Comparison of ENCODE assay signal across 10 cellular contexts in the genomic region with DNA sequence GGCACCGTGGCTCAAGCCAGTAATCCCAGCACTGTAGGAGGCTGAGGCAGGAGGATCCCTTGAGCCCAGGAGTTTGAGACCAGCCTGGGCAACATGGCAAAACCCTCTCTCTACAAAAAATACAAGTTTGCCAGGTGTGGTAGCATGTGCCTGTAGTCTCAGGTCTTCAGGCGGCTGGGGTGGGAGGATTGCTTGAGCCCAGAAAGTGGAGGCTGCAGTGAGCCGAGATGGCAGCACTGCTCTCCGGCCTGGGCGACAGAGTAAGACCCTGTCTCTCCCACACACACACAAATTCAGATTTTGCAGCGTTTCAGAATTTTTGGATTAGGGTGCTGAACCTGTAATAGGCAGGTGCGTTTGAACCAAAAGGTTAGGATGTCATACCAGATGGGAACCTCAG. TPM values are rescaled to one million over a fixed set of nuclear protein-coding genes. Genes with fewer than 3 reads are reported as not detected.
DNase-seq lines count a peak whose midpoint lies in the region; ATAC-seq, FAIRE-seq and TF ChIP-seq lines count a peak whose summit lies in the region.
"Had no signal": no experiment of that assay in that cellular context is flagged by ENCODE, and none has a peak within 500 bp of the region (broad histone marks: within the 10 kb centered on the region; RNA-seq: fewer than 3 reads in every experiment).

No MANE protein-coding gene starts in this region.

- H3K36me3 Mint-ChIP-seq in T-cell (peaks cover 34% of the 10 kb centered on the region), type B pancreatic cell (peaks cover 14% of the 10 kb centered on the region)

- ATAC-seq in HepG2 (no peak), right lobe of liver (no peak), T-cell (replicated peaks in 1 of 4) (no peak)
- ATAC-seq: sciatic nerve had no signal

- intact Hi-C loops in HepG2 (cut with micrococcal nuclease; ENCODE audit: unreplicated experiment): no loop called here
- intact Hi-C loops in right lobe of liver (cut with DNase I): no loop called here
- intact Hi-C loops in sigmoid colon (cut with DNase I): loop anchor here (5.0 kb wide), 2 partner anchors 179 to 379 kb away; partner anchors contain the start of genes AKT1S1, PRMT1 and TBC1D17

- H3K27me3 ChIP-seq in HepG2 (ENCODE audit: control insufficient read depth in 1 of 2, insufficient read depth in 2 of 2, low read length in 2 of 2): peaks cover 0 to 4% of the 10 kb centered on the region in 2 experiments; a peak in 1 of 5 replicates
- H3K27me3 ChIP-seq in right lobe of liver: no peaks in the 10 kb centered on the region
- H3K27me3 ChIP-seq in iPS-15b (ENCODE audit: control insufficient read depth, insufficient read depth, low read length): no peaks in the 10 kb centered on the region
- H3K27me3 ChIP-seq in sigmoid colon: no peaks in the 10 kb centered on the region

- POLR2A ChIA-PET in HepG2 (lab: Yijun Ruan, JAX) (interaction anchor here (1.4 to 1.8 kb wide), 3 partner anchors 9 to 81 kb away, joined by 3 to 7 read pairs (median 4); partner anchors contain the start of genes FCGRT and NOSIP), T-cell (lab: Charles Lee) (interaction anchor here in 1 of 2 donors (0.6 kb wide), 1 partner anchor 70 kb away, joined by 3 read pairs; no protein-coding TSS in a partner anchor)

- DNase-seq in HepG2 (ENCODE audit: low spot score) (no peak), right lobe of liver (no peak), T-cell (no peak), type B pancreatic cell (ENCODE audit: extremely low spot score, unreplicated experiment) (no peak), A172 (ENCODE audit: low spot score) (no peak), sigmoid colon (no peak)
- DNase-seq in stimulated activated naive CD4-positive, alpha-beta T cell (lab: John Stamatoyannopoulos, UW): no peak
- DNase-seq: COR-L47 had no signal

- peaks cover 24% of the 10 kb centered on the region; the same call in 1 of the 2 replicates for H4K20me1 ChIP-seq in HepG2 (ENCODE audit: insufficient read depth, low read length)

- H3K27ac Mint-ChIP-seq in T-cell (peak overlapping the region; percentile 95 to 100), type B pancreatic cell (no peak overlapping the region)

- no peaks in the 10 kb centered on the region for H3K9me3 Mint-ChIP-seq in T-cell
- H3K9me3 Mint-ChIP-seq in type B pancreatic cell: no peaks in the 10 kb centered on the region

- in situ Hi-C loops in HepG2 (cut with HindIII; ENCODE audit: extremely low pct_ligation_motif_present, low pct_unique_long_range_greater_than_20kb): loop anchor here (5.0 kb wide), 2 partner anchors 74 to 174 kb away; no protein-coding TSS in a partner anchor

- WGBS in HepG2 (ENCODE audit: low lambda C conversion rate): 88% methylated on average over 6 of the region's 7 CpGs
- WGBS in right lobe of liver (ENCODE audit: insufficient coverage, low coverage, low lambda C conversion rate, missing lambda C conversion rate): 78% methylated on average over 7 of the region's 7 CpGs
- WGBS in sigmoid colon, 2 donors: 72 to 73% methylated on average over 7 of the region's 7 CpGs

- no peak overlapping the region for H2AFZ ChIP-seq in HepG2 (ENCODE audit: low read length)

- H3K9ac ChIP-seq in HepG2 (ENCODE audit: insufficient read depth, low read depth, low read length) (peak overlapping the region; percentile 37; the same call in 1 of the 2 replicates), iPS-15b (ENCODE audit: low read depth, low read length) (peak overlapping the region; percentile 24)

- peak overlapping the region; percentile 92 for H3K4me2 ChIP-seq in HepG2 (ENCODE audit: low read depth, low read length)

- TF ChIP-seq POLR2A in HepG2 (IDR thresholded peaks at IDR 0.05; ENCODE audit: insufficient read depth in 1 of 2, low read depth in 2 of 2, low read length in 2 of 2): no peak
- no peak for TF ChIP-seq POLR2A in right lobe of liver (IDR thresholded peaks at IDR 0.05)
- TF ChIP-seq POLR2A in sigmoid colon (IDR thresholded peaks at IDR 0.05): no peak

- peak overlapping the region; percentile 99 to 100 (median 100) for H3K4me3 Mint-ChIP-seq in T-cell
- H3K4me3 Mint-ChIP-seq in type B pancreatic cell: peak overlapping the region; percentile 97

- no peak overlapping the region for H3K27ac ChIP-seq in HepG2 (ENCODE audit: extremely low read length, insufficient read depth, low read length)
- no peak overlapping the region for H3K27ac ChIP-seq in right lobe of liver
- H3K27ac ChIP-seq in sigmoid colon: no peak overlapping the region

- H3K9me3 ChIP-seq in HepG2 (ENCODE audit: low read length) (no peaks in the 10 kb centered on the region), right lobe of liver (no peaks in the 10 kb centered on the region), iPS-15b (ENCODE audit: control insufficient read depth, insufficient read depth, low read length) (no peaks in the 10 kb centered on the region), sigmoid colon (no peaks in the 10 kb centered on the region)

- TF ChIP-seq CTCF in HepG2 (CRISPR knock-in tag; IDR thresholded peaks at IDR 0.05): no peak
- no peak for TF ChIP-seq CTCF in right lobe of liver (IDR thresholded peaks at IDR 0.05)
- no peak for TF ChIP-seq CTCF in type B pancreatic cell (conservative IDR thresholded peaks at IDR 0.05)
- no peak for TF ChIP-seq CTCF in sigmoid colon (IDR thresholded peaks at IDR 0.05)

- FAIRE-seq in HepG2 (lab: Jason Lieb, UNC): no peak

- TF ChIP-seq EP300 in HepG2 (IDR thresholded peaks at IDR 0.05; ENCODE audit: low read depth in 2 of 2, low read length in 2 of 2) (no peak), HepG2 (CRISPR knock-in tag; IDR thresholded peaks at IDR 0.05; ENCODE audit: borderline replicate concordance) (no peak), sigmoid colon (IDR thresholded peaks at IDR 0.05) (no peak)

- BruUV-seq in HepG2 (replicated peaks; lab: Mats Ljungman, UMichigan): no TSS peak

- H3K4me1 ChIP-seq in HepG2 (ENCODE audit: insufficient read depth, low read length): peaks cover 52% of the 10 kb centered on the region
- H3K4me1 ChIP-seq in right lobe of liver: peaks cover 0 to 15% (median 10%) of the 10 kb centered on the region in 4 donors
- H3K4me1 ChIP-seq in iPS-15b (ENCODE audit: control insufficient read depth, insufficient read depth, low read length): peaks cover 15% of the 10 kb centered on the region
- H3K4me1 ChIP-seq in sigmoid colon: peaks cover 0 to 46% (median 34%) of the 10 kb centered on the region in 4 donors

- H3K79me2 ChIP-seq in HepG2 (ENCODE audit: insufficient read depth, low read length): peaks cover 27% of the 10 kb centered on the region

- H3K27me3 Mint-ChIP-seq in T-cell (no peaks in the 10 kb centered on the region), type B pancreatic cell (no peaks in the 10 kb centered on the region)

- CTCF ChIA-PET in HepG2 (lab: Yijun Ruan, JAX; ENCODE audit: low intra/inter-chr PET ratio, low total read pairs) (no interaction called here), T-cell (lab: Charles Lee) (interaction anchor here in 1 of 2 donors (1.2 to 1.3 kb wide), 2 partner anchors 70 to 72 kb away, joined by 3 to 4 read pairs; no protein-coding TSS in a partner anchor)

- H3K36me3 ChIP-seq in HepG2 (replicated peaks in 1 of 2; ENCODE audit: control insufficient read depth in 1 of 2, insufficient read depth in 2 of 2, low read length in 2 of 2) (peaks cover 15 to 25% of the 10 kb centered on the region in 2 experiments), right lobe of liver (peaks cover 0 to 28% (median 18%) of the 10 kb centered on the region in 4 donors), iPS-15b (ENCODE audit: control insufficient read depth, insufficient read depth, low read length) (peaks cover 33% of the 10 kb centered on the region), sigmoid colon (peaks cover 27 to 31% (median 29%) of the 10 kb centered on the region in 4 donors)

- H3K4me3 ChIP-seq in HepG2 (replicated peaks in 1 of 3; ENCODE audit: insufficient read depth in 1 of 3, low read depth in 2 of 3, low read length in 3 of 3) (no peak overlapping the region), right lobe of liver (no peak overlapping the region), iPS-15b (ENCODE audit: low read depth, low read length) (peak overlapping the region; percentile 13), sigmoid colon (no peak overlapping the region)

- no peak for TF ChIP-seq RAD21 in HepG2 (CRISPR knock-in tag; IDR thresholded peaks at IDR 0.05)

- H3K4me1 Mint-ChIP-seq in T-cell (peaks cover 60 to 66% (median 66%) of the 10 kb centered on the region in 3 donors), type B pancreatic cell (ENCODE audit: unreplicated experiment) (peaks cover 12% of the 10 kb centered on the region)

RNA-seq across cellular contexts. Expression of gene RPS11, which starts 2.2 kb away (rescaled TPM):
- 2,345 and 2,734 TPM in 2 replicates for total RNA-seq in HepG2 (2016; rRNA removed; fragmentation: Illumina TruSeq; extraction: Trizol)
- total RNA-seq in HepG2 (2016; cell fraction: cytosol; rRNA removed; fragmentation: Illumina TruSeq; extraction: Trizol; ENCODE audit: low read depth): 3,922 and 3,962 TPM in 2 replicates
- total RNA-seq in HepG2 (2016; cell fraction: insoluble cytoplasmic fraction; rRNA removed; fragmentation: Illumina TruSeq; extraction: Trizol): 2,320 and 2,893 TPM in 2 replicates
- total RNA-seq in HepG2 (2016; cell fraction: membrane; rRNA removed; fragmentation: Illumina TruSeq; extraction: Trizol): 5,292 and 5,634 TPM in 2 replicates
- total RNA-seq in HepG2 (2016; cell fraction: nucleus; rRNA removed; fragmentation: Illumina TruSeq; extraction: Trizol): 817 and 896 TPM in 2 replicates
- polyA plus RNA-seq in HepG2 (2011; rRNA removed): 2,839 and 2,896 TPM in 2 replicates
- 6,087 and 6,094 TPM in 2 replicates for polyA plus RNA-seq in HepG2 (2011; cell fraction: cytosol; rRNA removed)
- 1,822 and 1,919 TPM in 2 replicates for polyA plus RNA-seq in HepG2 (2011; cell fraction: nucleus; rRNA removed)
- polyA plus RNA-seq in HepG2 (2012): 3,444 and 3,595 TPM in 2 replicates
- 4,821 and 5,462 TPM in 2 replicates for polyA plus RNA-seq in HepG2 (2016; cell fraction: cytosol; fragmentation: Illumina TruSeq; extraction: Trizol; ENCODE audit: low read depth)
- polyA plus RNA-seq in HepG2 (2016; cell fraction: insoluble cytoplasmic fraction; fragmentation: Illumina TruSeq; extraction: Trizol; ENCODE audit: low read depth): 3,269 and 3,282 TPM in 2 replicates
- polyA plus RNA-seq in HepG2 (2016; cell fraction: membrane; fragmentation: Illumina TruSeq; extraction: Trizol; ENCODE audit: low read depth): 6,240 and 6,461 TPM in 2 replicates
- 1,822 and 1,918 TPM in 2 replicates for polyA plus RNA-seq in HepG2 (2016; cell fraction: nucleus; fragmentation: Illumina TruSeq; extraction: Trizol; ENCODE audit: insufficient read depth, low read depth)
- 1,415 and 1,765 TPM in 2 replicates for polyA minus RNA-seq in HepG2 (2011; rRNA and poly(A)+ RNA removed; ENCODE audit: low replicate concordance)
- polyA minus RNA-seq in HepG2 (2011; cell fraction: cytosol; rRNA and poly(A)+ RNA removed): 470 and 550 TPM in 2 replicates
- 202 and 266 TPM in 2 replicates for polyA minus RNA-seq in HepG2 (2011; cell fraction: nucleus; rRNA and poly(A)+ RNA removed)
- total RNA-seq in right lobe of liver: 1,000 to 10,000 TPM in 2 of 6 experiments, 100 to 1,000 TPM in 4; 417 to 1,739 (median 617) TPM
- 1,000 to 10,000 TPM; 2,401 to 3,215 (median 2,914) TPM for total RNA-seq in T-cell
- total RNA-seq in type B pancreatic cell (ENCODE audit: low replicate concordance): 2,401 and 2,461 TPM in 2 replicates
- total RNA-seq in A172 (2014; rRNA removed; shearing (Covaris generic)): 2,104 and 3,140 TPM in 2 replicates
- total RNA-seq in sigmoid colon: 1,000 to 10,000 TPM; 3,843 to 9,166 (median 6,008) TPM
- 1,000 to 10,000 TPM; 4,449 to 8,009 (median 5,043) TPM for polyA plus RNA-seq in sigmoid colon

RNA-seq across cellular contexts. Expression of gene RPL13A, which starts 11.1 kb away (rescaled TPM):
- total RNA-seq in HepG2 (2016; rRNA removed; fragmentation: Illumina TruSeq; extraction: Trizol) (2,601 and 3,137 TPM in 2 replicates), right lobe of liver (100 to 1,000 TPM; 675 to 992 (median 801) TPM), T-cell (1,000 to 10,000 TPM; 5,307 to 6,396 (median 5,878) TPM), type B pancreatic cell (ENCODE audit: low replicate concordance) (3,274 and 3,593 TPM in 2 replicates), sigmoid colon (1,000 to 10,000 TPM; 2,552 to 5,599 (median 4,191) TPM)
- 4,258 and 4,636 TPM in 2 replicates for total RNA-seq in HepG2 (2016; cell fraction: cytosol; rRNA removed; fragmentation: Illumina TruSeq; extraction: Trizol; ENCODE audit: low read depth)
- 2,656 and 3,295 TPM in 2 replicates for total RNA-seq in HepG2 (2016; cell fraction: insoluble cytoplasmic fraction; rRNA removed; fragmentation: Illumina TruSeq; extraction: Trizol)
- 7,013 and 7,095 TPM in 2 replicates for total RNA-seq in HepG2 (2016; cell fraction: membrane; rRNA removed; fragmentation: Illumina TruSeq; extraction: Trizol)
- total RNA-seq in HepG2 (2016; cell fraction: nucleus; rRNA removed; fragmentation: Illumina TruSeq; extraction: Trizol): 1,096 and 1,183 TPM in 2 replicates
- polyA plus RNA-seq in HepG2 (2011; rRNA removed) (3,407 and 3,954 TPM in 2 replicates), sigmoid colon (1,000 to 10,000 TPM; 4,070 to 6,094 (median 4,207) TPM)
- 2,986 and 5,309 TPM in 2 replicates for polyA plus RNA-seq in HepG2 (2011; cell fraction: cytosol; rRNA removed)
- 2,708 and 2,782 TPM in 2 replicates for polyA plus RNA-seq in HepG2 (2011; cell fraction: nucleus; rRNA removed)
- 2,954 and 4,264 TPM in 2 replicates for polyA plus RNA-seq in HepG2 (2012)
- 5,376 and 5,987 TPM in 2 replicates for polyA plus RNA-seq in HepG2 (2016; cell fraction: cytosol; fragmentation: Illumina TruSeq; extraction: Trizol; ENCODE audit: low read depth)
- polyA plus RNA-seq in HepG2 (2016; cell fraction: insoluble cytoplasmic fraction; fragmentation: Illumina TruSeq; extraction: Trizol; ENCODE audit: low read depth): 3,762 and 3,802 TPM in 2 replicates
- 7,707 and 8,057 TPM in 2 replicates for polyA plus RNA-seq in HepG2 (2016; cell fraction: membrane; fragmentation: Illumina TruSeq; extraction: Trizol; ENCODE audit: low read depth)
- 2,294 and 2,333 TPM in 2 replicates for polyA plus RNA-seq in HepG2 (2016; cell fraction: nucleus; fragmentation: Illumina TruSeq; extraction: Trizol; ENCODE audit: insufficient read depth, low read depth)
- polyA minus RNA-seq in HepG2 (2011; rRNA and poly(A)+ RNA removed; ENCODE audit: low replicate concordance): 2,394 and 2,613 TPM in 2 replicates
- polyA minus RNA-seq in HepG2 (2011; cell fraction: cytosol; rRNA and poly(A)+ RNA removed): 898 and 937 TPM in 2 replicates
- polyA minus RNA-seq in HepG2 (2011; cell fraction: nucleus; rRNA and poly(A)+ RNA removed): 1,540 and 1,647 TPM in 2 replicates
- total RNA-seq in A172 (2014; rRNA removed; shearing (Covaris generic)): 1,452 and 1,525 TPM in 2 replicates

RNA-seq across cellular contexts. Expression of gene FCGRT, which starts 14.0 kb away (rescaled TPM):
- 124 and 225 TPM in 2 replicates for total RNA-seq in HepG2 (2016; rRNA removed; fragmentation: Illumina TruSeq; extraction: Trizol)
- total RNA-seq in HepG2 (2016; cell fraction: cytosol; rRNA removed; fragmentation: Illumina TruSeq; extraction: Trizol; ENCODE audit: low read depth): 222 and 258 TPM in 2 replicates
- total RNA-seq in HepG2 (2016; cell fraction: insoluble cytoplasmic fraction; rRNA removed; fragmentation: Illumina TruSeq; extraction: Trizol): 102 and 228 TPM in 2 replicates
- 261 and 289 TPM in 2 replicates for total RNA-seq in HepG2 (2016; cell fraction: membrane; rRNA removed; fragmentation: Illumina TruSeq; extraction: Trizol)
- 141 and 165 TPM in 2 replicates for total RNA-seq in HepG2 (2016; cell fraction: nucleus; rRNA removed; fragmentation: Illumina TruSeq; extraction: Trizol)
- 121 and 149 TPM in 2 replicates for polyA plus RNA-seq in HepG2 (2011; rRNA removed)
- 105 and 151 TPM in 2 replicates for polyA plus RNA-seq in HepG2 (2011; cell fraction: cytosol; rRNA removed)
- polyA plus RNA-seq in HepG2 (2011; cell fraction: nucleus; rRNA removed): 256 and 257 TPM in 2 replicates
- polyA plus RNA-seq in HepG2 (2012): 143 and 177 TPM in 2 replicates
- polyA plus RNA-seq in HepG2 (2016; cell fraction: cytosol; fragmentation: Illumina TruSeq; extraction: Trizol; ENCODE audit: low read depth): 245 and 266 TPM in 2 replicates
- polyA plus RNA-seq in HepG2 (2016; cell fraction: insoluble cytoplasmic fraction; fragmentation: Illumina TruSeq; extraction: Trizol; ENCODE audit: low read depth): 107 and 130 TPM in 2 replicates
- polyA plus RNA-seq in HepG2 (2016; cell fraction: membrane; fragmentation: Illumina TruSeq; extraction: Trizol; ENCODE audit: low read depth): 257 and 263 TPM in 2 replicates
- polyA plus RNA-seq in HepG2 (2016; cell fraction: nucleus; fragmentation: Illumina TruSeq; extraction: Trizol; ENCODE audit: insufficient read depth, low read depth): 289 and 295 TPM in 2 replicates
- 0.65 and 115 TPM in 2 replicates for polyA minus RNA-seq in HepG2 (2011; rRNA and poly(A)+ RNA removed; ENCODE audit: low replicate concordance)
- polyA minus RNA-seq in HepG2 (2011; cell fraction: cytosol; rRNA and poly(A)+ RNA removed): 72.8 and 82.9 TPM in 2 replicates
- polyA minus RNA-seq in HepG2 (2011; cell fraction: nucleus; rRNA and poly(A)+ RNA removed): 27.6 and 29.2 TPM in 2 replicates
- total RNA-seq in right lobe of liver: 100 to 1,000 TPM; 123 to 335 (median 245) TPM
- total RNA-seq in T-cell: 10 to 100 TPM; 20.3 to 41.5 (median 26.4) TPM
- total RNA-seq in type B pancreatic cell (ENCODE audit: low replicate concordance): 102 and 106 TPM in 2 replicates
- total RNA-seq in A172 (2014; rRNA removed; shearing (Covaris generic)): 0.17 and 0.77 TPM in 2 replicates
- total RNA-seq in sigmoid colon: 100 to 1,000 TPM; 164 to 203 (median 178) TPM
- 100 to 1,000 TPM; 222 to 317 (median 243) TPM for polyA plus RNA-seq in sigmoid colon

RNA-seq across cellular contexts. Expression of gene FLT3LG, which starts 24.5 kb away (rescaled TPM):
- 0.58 and 1.5 TPM in 2 replicates for total RNA-seq in HepG2 (2016; rRNA removed; fragmentation: Illumina TruSeq; extraction: Trizol)
- 2.3 and 2.9 TPM in 2 replicates for total RNA-seq in HepG2 (2016; cell fraction: cytosol; rRNA removed; fragmentation: Illumina TruSeq; extraction: Trizol; ENCODE audit: low read depth)
- 0.67 and 1.4 TPM in 2 replicates for total RNA-seq in HepG2 (2016; cell fraction: insoluble cytoplasmic fraction; rRNA removed; fragmentation: Illumina TruSeq; extraction: Trizol)
- total RNA-seq in HepG2 (2016; cell fraction: membrane; rRNA removed; fragmentation: Illumina TruSeq; extraction: Trizol): 2.2 and 2.3 TPM in 2 replicates
- total RNA-seq in HepG2 (2016; cell fraction: nucleus; rRNA removed; fragmentation: Illumina TruSeq; extraction: Trizol): 1.3 and 2.9 TPM in 2 replicates
- 2.6 and 3.0 TPM in 2 replicates for polyA plus RNA-seq in HepG2 (2011; rRNA removed)
- polyA plus RNA-seq in HepG2 (2011; cell fraction: cytosol; rRNA removed): 1.1 and 1.7 TPM in 2 replicates
- 5.2 and 6.9 TPM in 2 replicates for polyA plus RNA-seq in HepG2 (2011; cell fraction: nucleus; rRNA removed)
- 2.0 and 4.6 TPM in 2 replicates for polyA plus RNA-seq in HepG2 (2012)
- 4.2 and 4.4 TPM in 2 replicates for polyA plus RNA-seq in HepG2 (2016; cell fraction: cytosol; fragmentation: Illumina TruSeq; extraction: Trizol; ENCODE audit: low read depth)
- polyA plus RNA-seq in HepG2 (2016; cell fraction: insoluble cytoplasmic fraction; fragmentation: Illumina TruSeq; extraction: Trizol; ENCODE audit: low read depth): 2.3 and 2.4 TPM in 2 replicates
- polyA plus RNA-seq in HepG2 (2016; cell fraction: membrane; fragmentation: Illumina TruSeq; extraction: Trizol; ENCODE audit: low read depth): 2.5 and 3.6 TPM in 2 replicates
- polyA plus RNA-seq in HepG2 (2016; cell fraction: nucleus; fragmentation: Illumina TruSeq; extraction: Trizol; ENCODE audit: insufficient read depth, low read depth): 7.4 and 8.8 TPM in 2 replicates
- polyA minus RNA-seq in HepG2 (2011; rRNA and poly(A)+ RNA removed; ENCODE audit: low replicate concordance): 1.2 and 1.7 TPM in 2 replicates
- polyA minus RNA-seq in HepG2 (2011; cell fraction: cytosol; rRNA and poly(A)+ RNA removed): 0.79 and 2.5 TPM in 2 replicates
- 0.90 and 1.1 TPM in 2 replicates for polyA minus RNA-seq in HepG2 (2011; cell fraction: nucleus; rRNA and poly(A)+ RNA removed)
- 1 to 10 TPM in 5 of 6 experiments, under 1 TPM in 1; 0.80 to 4.4 (median 2.3) TPM for total RNA-seq in right lobe of liver
- 100 to 1,000 TPM; 238 to 356 (median 260) TPM for total RNA-seq in T-cell
- total RNA-seq in type B pancreatic cell (ENCODE audit: low replicate concordance): 1.9 and 2.0 TPM in 2 replicates
- 4.7 and 6.2 TPM in 2 replicates for total RNA-seq in A172 (2014; rRNA removed; shearing (Covaris generic))
- 10 to 100 TPM in 1 of 4 donors, 1 to 10 TPM in 3; 4.6 to 11.1 (median 6.1) TPM for total RNA-seq in sigmoid colon
- 10 to 100 TPM in 2 of 3 donors, 1 to 10 TPM in 1; 2.1 to 18.6 (median 14.9) TPM for polyA plus RNA-seq in sigmoid colon

RNA-seq across cellular contexts. Expression of gene RCN3, which starts 29.3 kb away (rescaled TPM):
- total RNA-seq in HepG2 (2016; rRNA removed; fragmentation: Illumina TruSeq; extraction: Trizol): 1.7 and 10.1 TPM in 2 replicates
- 2.9 TPM in 2 replicates for total RNA-seq in HepG2 (2016; cell fraction: cytosol; rRNA removed; fragmentation: Illumina TruSeq; extraction: Trizol; ENCODE audit: low read depth)
- 2.5 and 10.4 TPM in 2 replicates for total RNA-seq in HepG2 (2016; cell fraction: insoluble cytoplasmic fraction; rRNA removed; fragmentation: Illumina TruSeq; extraction: Trizol)
- 3.9 and 4.3 TPM in 2 replicates for total RNA-seq in HepG2 (2016; cell fraction: membrane; rRNA removed; fragmentation: Illumina TruSeq; extraction: Trizol)
- total RNA-seq in HepG2 (2016; cell fraction: nucleus; rRNA removed; fragmentation: Illumina TruSeq; extraction: Trizol): 12.9 and 16.5 TPM in 2 replicates
- polyA plus RNA-seq in HepG2 (2011; rRNA removed): 3.0 and 3.3 TPM in 2 replicates
- 0.79 and 1.6 TPM in 2 replicates for polyA plus RNA-seq in HepG2 (2011; cell fraction: cytosol; rRNA removed)
- 33.2 and 45.9 TPM in 2 replicates for polyA plus RNA-seq in HepG2 (2011; cell fraction: nucleus; rRNA removed)
- polyA plus RNA-seq in HepG2 (2012): 4.9 and 5.2 TPM in 2 replicates
- 4.8 and 4.9 TPM in 2 replicates for polyA plus RNA-seq in HepG2 (2016; cell fraction: cytosol; fragmentation: Illumina TruSeq; extraction: Trizol; ENCODE audit: low read depth)
- 3.3 and 3.5 TPM in 2 replicates for polyA plus RNA-seq in HepG2 (2016; cell fraction: insoluble cytoplasmic fraction; fragmentation: Illumina TruSeq; extraction: Trizol; ENCODE audit: low read depth)
- 4.3 and 6.1 TPM in 2 replicates for polyA plus RNA-seq in HepG2 (2016; cell fraction: membrane; fragmentation: Illumina TruSeq; extraction: Trizol; ENCODE audit: low read depth)
- polyA plus RNA-seq in HepG2 (2016; cell fraction: nucleus; fragmentation: Illumina TruSeq; extraction: Trizol; ENCODE audit: insufficient read depth, low read depth): 61.4 and 74.8 TPM in 2 replicates
- 0.14 and 0.50 TPM in 2 replicates for polyA minus RNA-seq in HepG2 (2011; rRNA and poly(A)+ RNA removed; ENCODE audit: low replicate concordance)
- polyA minus RNA-seq in HepG2 (2011; cell fraction: cytosol; rRNA and poly(A)+ RNA removed): not detected in 2 replicates
- 3.1 and 4.0 TPM in 2 replicates for polyA minus RNA-seq in HepG2 (2011; cell fraction: nucleus; rRNA and poly(A)+ RNA removed)
- 10 to 100 TPM in 3 of 6 experiments, 1 to 10 TPM in 3; 5.3 to 18.0 (median 10.9) TPM for total RNA-seq in right lobe of liver
- 1 to 10 TPM; 1.2 to 5.7 (median 1.3) TPM for total RNA-seq in T-cell
- total RNA-seq in type B pancreatic cell (ENCODE audit: low replicate concordance): 4.5 and 12.1 TPM in 2 replicates
- total RNA-seq in A172 (2014; rRNA removed; shearing (Covaris generic)): 0.46 TPM in 1 of 2 replicates, not detected in the other
- total RNA-seq in sigmoid colon: 10 to 100 TPM; 14.5 to 43.8 (median 20.6) TPM
- 10 to 100 TPM; 13.6 to 28.2 (median 21.6) TPM for polyA plus RNA-seq in sigmoid colon

Comparison
In these comparisons a context has a peak if more than half of its experiments do, and no peak if none do; other contexts are left out.
1. RNA of gene FCGRT, which starts 14.0 kb away (total RNA-seq): 123 to 335 TPM in right lobe of liver, 102 to 289 TPM in HepG2, 164 to 203 TPM in sigmoid colon, 102 to 106 TPM in type B pancreatic cell and 20.3 to 41.5 TPM in T-cell; 0.17 to 0.77 TPM in A172; every median in the first group is over 10 times any median in the second.